Comparison of ENCODE assay signal across 7 cellular contexts in the genomic region with DNA sequence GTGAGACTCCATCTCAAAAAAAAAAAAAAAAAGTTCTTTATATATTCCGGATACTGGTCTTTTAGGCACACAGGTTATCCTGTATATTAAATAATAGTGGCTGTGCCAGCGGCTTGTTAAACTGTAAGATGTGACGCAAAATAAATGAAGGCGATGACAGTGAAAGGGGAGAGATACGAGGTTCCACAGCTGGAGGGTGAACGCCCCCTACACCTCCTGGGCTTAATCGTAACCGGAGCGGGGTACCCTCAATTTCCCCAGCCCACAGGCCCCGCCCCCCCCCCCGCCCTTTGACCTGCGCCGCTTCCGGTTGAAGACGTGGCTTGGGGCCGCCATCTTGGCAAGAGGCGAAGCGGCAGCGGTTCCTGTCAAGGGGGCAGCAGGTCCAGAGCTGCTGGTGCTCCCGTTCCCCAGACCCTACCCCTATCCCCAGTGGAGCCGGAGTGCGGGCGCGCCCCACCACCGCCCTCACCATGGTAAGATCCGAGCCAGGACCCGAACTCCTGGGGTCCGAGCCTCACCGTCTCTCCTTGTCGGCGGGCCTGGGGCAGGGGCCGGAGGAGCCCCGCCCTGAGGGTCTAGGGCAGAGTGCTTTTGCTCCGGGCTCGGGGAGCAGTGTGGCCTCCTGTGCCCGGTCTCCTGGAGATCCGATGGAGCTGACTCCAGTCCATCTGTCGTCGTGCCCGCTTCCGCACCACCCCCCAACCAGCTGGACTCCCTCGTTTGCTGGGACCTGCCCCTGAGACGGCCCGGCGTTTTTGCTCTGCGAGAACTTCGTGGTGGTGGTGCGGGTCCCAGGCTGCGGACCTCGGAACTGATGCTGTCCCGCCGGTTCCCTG. TPM values are rescaled to one million over a fixed set of nuclear protein-coding genes. Genes with fewer than 3 reads are reported as not detected.
DNase-seq lines count a peak whose midpoint lies in the region; ATAC-seq, FAIRE-seq and TF ChIP-seq lines count a peak whose summit lies in the region.

A gene (plus strand): TSS at position 335 of the 839 bp plus-strand sequence. CDS start 139 bp downstream, at position 474.

- DNase-seq in NCI-H345 (lab: John Stamatoyannopoulos, UW) (peak; percentile 76), cerebellar cortex (ENCODE audit: low spot score) (peak; percentile 75), keratinocyte (ENCODE audit: low read depth, low spot score) (peak; percentile 57)
- peak; percentile 71 for DNase-seq in activated CD4-positive, alpha-beta T cell treated with anti-CD3 and anti-CD28 coated beads for 1 hour
- peak; percentile 59 to 69 (median 65) for DNase-seq in stimulated activated CD4-positive, alpha-beta T cell treated with anti-CD3 and anti-CD28 coated beads, Interleukin-12 subunit alpha, Interleukin-12 subunit beta, amount 100 ng/mL, for 48 hours (ENCODE audit: low read depth in 2 of 3, low spot score in 1 of 3)

- peaks cover 18% of the 10 kb centered on the region for H3K4me1 ChIP-seq in keratinocyte (ENCODE audit: control insufficient read depth, extremely low read depth, insufficient read depth, low read length)

- no peaks in the 10 kb centered on the region for H3K9me1 ChIP-seq in keratinocyte (ENCODE audit: control insufficient read depth, extremely low read depth, insufficient read depth, low read length)

- FAIRE-seq in keratinocyte (lab: Jason Lieb, UNC) = no peak

- peak within 1 kb of the TSS; percentile 93 for H2AFZ ChIP-seq in keratinocyte (ENCODE audit: control insufficient read depth, low read length)

- peak; percentile 84 for TF ChIP-seq POLR2A in GM18526 (IDR thresholded peaks at IDR 0.05; ENCODE audit: extremely low read depth, insufficient read length)

- H3K27ac ChIP-seq in keratinocyte (ENCODE audit: control insufficient read depth, insufficient read depth, low read length) = peak within 1 kb of the TSS; percentile 81

- H3K9ac ChIP-seq in keratinocyte (ENCODE audit: control insufficient read depth, extremely low read depth, insufficient read depth, low read length) = peak within 1 kb of the TSS; percentile 99

- peak; percentile 69 for ATAC-seq in HG03045 (IDR thresholded peaks at IDR 0.05; ENCODE audit: unreplicated experiment)

- no peaks in the 10 kb centered on the region for H3K27me3 ChIP-seq in keratinocyte (ENCODE audit: control insufficient read depth, extremely low read depth, insufficient read depth, low read length)

- no peaks in the 10 kb centered on the region for H3K9me3 ChIP-seq in keratinocyte (ENCODE audit: control insufficient read depth, low read depth, low read length)

- peak within 1 kb of the TSS; percentile 79 to 98 (median 80) for H3K4me3 ChIP-seq in keratinocyte (ENCODE audit: control insufficient read depth in 2 of 3, extremely low read depth in 1 of 3, insufficient read depth in 2 of 3, low read depth in 1 of 3, low read length in 3 of 3)

- H3K36me3 ChIP-seq in keratinocyte (ENCODE audit: control insufficient read depth in 2 of 2, extremely low read depth in 1 of 2, insufficient read depth in 2 of 2, low read length in 2 of 2) = peaks cover 0 to under 1% of the 10 kb centered on the region in 2 experiments

- dilution Hi-C loops in keratinocyte (cut with MboI; ENCODE audit: extremely low pct_ligation_motif_present, low sequenced_read_pairs) = no loop called here

- H4K20me1 ChIP-seq in keratinocyte (ENCODE audit: control insufficient read depth, extremely low read depth, insufficient read depth, low read length) = peaks cover 1% of the 10 kb centered on the region

- peak within 1 kb of the TSS; percentile 80 for H3K4me2 ChIP-seq in keratinocyte (ENCODE audit: control insufficient read depth, extremely low read depth, insufficient read depth, low read depth, low read length)

- H3K79me2 ChIP-seq in keratinocyte (ENCODE audit: control insufficient read depth, insufficient read depth, low read length) = peaks cover 51% of the 10 kb centered on the region

- peak in 1 of 3 experiments; percentile 15 for TF ChIP-seq CTCF in keratinocyte (optimal IDR thresholded peaks at IDR 0.05 in 1 of 3, IDR thresholded peaks at IDR 0.05 in 1 of 3, conservative IDR thresholded peaks at IDR 0.05 in 1 of 3; ENCODE audit: extremely low read depth in 1 of 3, insufficient read depth in 2 of 3, low read length in 3 of 3)

RNA-seq across cellular contexts. Expression of the gene that starts here (rescaled TPM):
- polyA plus RNA-seq in keratinocyte = 121 to 216 TPM (median 150 TPM) in 3 replicates
- polyA plus RNA-seq in keratinocyte (2011; ENCODE audit: low read depth) = 77.9 TPM
- polyA plus RNA-seq in keratinocyte (2011; cell fraction: cytosol; rRNA removed) = 127 and 260 TPM in 2 replicates
- polyA plus RNA-seq in keratinocyte (2011; cell fraction: nucleus; rRNA removed) = 159 and 176 TPM in 2 replicates
- 65.9 and 120 TPM in 2 replicates for polyA plus RNA-seq in keratinocyte (2012; ENCODE audit: low replicate concordance)
- 63.8 to 140 TPM (median 118 TPM) in 3 replicates for polyA minus RNA-seq in keratinocyte
- 101 TPM for polyA minus RNA-seq in keratinocyte (2011; cell fraction: cytosol; rRNA and poly(A)+ RNA removed)
- 49.7 and 81.6 TPM in 2 replicates for polyA minus RNA-seq in keratinocyte (2011; cell fraction: nucleus; rRNA and poly(A)+ RNA removed)

Comparison
In these comparisons a context has a peak if more than half of its experiments do, and no peak if none do; other contexts are left out.
1. Peak in every context shown above with its lines: DNase-seq, ATAC-seq, H3K4me3 ChIP-seq and H3K27ac ChIP-seq.